In genomic region chr19:34654796-34655195, GRCh38 we compare ENCODE assay signal across 25 cellular contexts.
"Had no signal": no experiment of that assay in that cellular context is flagged by ENCODE, and none has a peak within 500 bp of the region (broad histone marks: within the 10 kb centered on the region; RNA-seq: fewer than 3 reads in every experiment).

No MANE protein-coding gene starts in this region.

- H3K4me2 ChIP-seq: neural progenitor cell had no signal

- H3K4me1 ChIP-seq: neural progenitor cell, parathyroid adenoma, sigmoid colon, thyroid gland, tibial nerve, vagina had no signal

- H3K9me3 ChIP-seq: ovary, thoracic aorta, thyroid gland, upper lobe of left lung, vagina had no signal

- H3K4me3 ChIP-seq: neural progenitor cell, ovary, psoas muscle, right lobe of liver, sigmoid colon, stomach, thoracic aorta, thyroid gland, tibial nerve, upper lobe of left lung, vagina had no signal

- ATAC-seq: psoas muscle; right cardiac atrium; stimulated activated effector memory CD8-positive, alpha-beta T cell treated with anti-CD3 and anti-CD28 coated beads, Interleukin-12 subunit alpha, Interleukin-12 subunit beta, amount 100 ng/mL, for 72 hours; stimulated activated naive B cell treated with anti-CD40 and anti-IgM and Interleukin-4, amounts not matched to agents 10 μg/mL and 1 μg/mL and 100 μg/mL, for 72 hours had no signal

- FAIRE-seq: small intestine, urothelium cell line had no signal

- DNase-seq: occipital lobe; ovary; posterior cingulate gyrus; psoas muscle; right cardiac atrium; right lobe of liver; sigmoid colon; small intestine; stimulated activated CD4-positive, alpha-beta T cell treated with anti-CD3 and anti-CD28 coated beads, Interleukin-15, amount 100 ng/mL, for 24 hours; stimulated activated CD4-positive, alpha-beta T cell treated with anti-CD3 and anti-CD28 coated beads, Interleukin-2, amount 100 ng/mL, for 24 hours; stimulated activated CD4-positive, alpha-beta T cell treated with anti-CD3 and anti-CD28 coated beads, Interleukin-2, amount 100 ng/mL, for 48 hours; stimulated activated CD4-positive, alpha-beta T cell treated with anti-CD3 and anti-CD28 coated beads, Interleukin-4, amount 100 ng/mL, for 24 hours; stimulated activated naive B cell treated with anti-CD40 and anti-IgM and Interleukin-4, amounts not matched to agents 10 μg/mL and 1 μg/mL and 100 μg/mL, for 72 hours; stimulated activated naive CD4-positive, alpha-beta T cell treated with Interleukin-2 at 50 U/mL for 16 hours; stomach; thyroid gland; trophoblast cell; upper lobe of left lung had no signal

- H3K27ac ChIP-seq: neural progenitor cell, ovary, parathyroid adenoma, psoas muscle, right lobe of liver, sigmoid colon, stomach, thoracic aorta, thyroid gland, tibial nerve, upper lobe of left lung, vagina had no signal
